In genomic region chr2:225008179-225008829, GRCh38 we compare ENCODE assay signal across 10 cellular contexts. TPM values are rescaled to one million over a fixed set of nuclear protein-coding genes. Genes with fewer than 3 reads are reported as not detected.
DNase-seq lines count a peak whose midpoint lies in the region; ATAC-seq and TF ChIP-seq lines count a peak whose summit lies in the region.
"Had no signal": no experiment of that assay in that cellular context is flagged by ENCODE, and none has a peak within 500 bp of the region (broad histone marks: within the 10 kb centered on the region; RNA-seq: fewer than 3 reads in every experiment).

No MANE protein-coding gene starts in this region.

- no peak overlapping the region for H3T11ph ChIP-seq in H9 (ENCODE audit: low read length)

- no peaks in the 10 kb centered on the region for H3K23me2 ChIP-seq in H9 (ENCODE audit: insufficient read length, low read depth, low read length, poor library complexity, severe bottlenecking)

- no peak overlapping the region for H3K4me3 Mint-ChIP-seq in H9
- H3K4me3 Mint-ChIP-seq: brain had no signal

- no peaks in the 10 kb centered on the region for H3K9me3 ChIP-seq in H9 (ENCODE audit: control insufficient read depth, low read depth, low read length)

- no peak overlapping the region for H3K56ac ChIP-seq in H9 (ENCODE audit: insufficient read length, low read depth, low read length)

- no peaks in the 10 kb centered on the region for H3K79me1 ChIP-seq in H9 (ENCODE audit: insufficient read depth, low read depth, low read length, poor library complexity, severe bottlenecking)

- WGBS in H9 (ENCODE audit: extremely low coverage, insufficient read length, low lambda C conversion rate) = no CpG with 5 or more reads among the region's 2 CpGs

- no peak overlapping the region for H3K4ac ChIP-seq in H9 (ENCODE audit: low read depth, low read length)

- no peak overlapping the region for H4K5ac ChIP-seq in H9 (ENCODE audit: insufficient read length, low read depth, low read length)

- H3K36me3 Mint-ChIP-seq in H9 (ENCODE audit: insufficient read depth in 1 of 3, low read depth in 3 of 3) = no peaks in the 10 kb centered on the region
- H3K36me3 Mint-ChIP-seq: brain had no signal

- H3K4me1 Mint-ChIP-seq in H9 = peaks cover 10 to 17% of the 10 kb centered on the region in 2 experiments

- H2BK5ac ChIP-seq in H9 (ENCODE audit: insufficient read length, low read length) = no peak overlapping the region

- H3K23ac ChIP-seq in H9 (ENCODE audit: insufficient read length, low read depth, low read length) = no peak overlapping the region

- no peak overlapping the region for H4K91ac ChIP-seq in H9 (ENCODE audit: insufficient read length, low read depth, low read length)

- no peaks in the 10 kb centered on the region for H3K4me1 ChIP-seq in H9 (ENCODE audit: insufficient read depth, low read length)

- ATAC-seq in GM18511 (IDR thresholded peaks at IDR 0.05; ENCODE audit: unreplicated experiment) = peak; percentile 74
- peak; percentile 79 for ATAC-seq in GM21723 (IDR thresholded peaks at IDR 0.05; ENCODE audit: unreplicated experiment)
- peak; percentile 61 for ATAC-seq in HG03520 (IDR thresholded peaks at IDR 0.05; ENCODE audit: unreplicated experiment)

- no peaks in the 10 kb centered on the region for H3K27me3 Mint-ChIP-seq in H9 (ENCODE audit: low read depth)
- H3K27me3 Mint-ChIP-seq: brain had no signal

- no peak overlapping the region for H3K27ac Mint-ChIP-seq in H9
- H3K27ac Mint-ChIP-seq: brain had no signal

- TF ChIP-seq CTCF in H9 (conservative IDR thresholded peaks at IDR 0.05) = no peak

- no peaks in the 10 kb centered on the region for H3K27me3 ChIP-seq in H9 (ENCODE audit: insufficient read depth, low read length)

- no peaks in the 10 kb centered on the region for H3K9me3 Mint-ChIP-seq in H9

- H2BK15ac ChIP-seq in H9 (ENCODE audit: low read depth, low read length) = no peak overlapping the region

- no peak overlapping the region for H3K9ac ChIP-seq in H9 (ENCODE audit: extremely low read depth, insufficient read length, low read length)

- H3K18ac ChIP-seq in H9 (ENCODE audit: insufficient read length, low read depth, low read length) = no peak overlapping the region

- no peak overlapping the region for H2AK5ac ChIP-seq in H9 (ENCODE audit: insufficient read length, low read length)

- peak; percentile 11 for DNase-seq in germinal center (ENCODE audit: low spot score)
- no peak for DNase-seq in NCI-H2227 (lab: John Stamatoyannopoulos, UW; ENCODE audit: unreplicated experiment)
- DNase-seq in DMS 273 treated with DMSO at 0.1 percent for 48 hours (lab: John Stamatoyannopoulos, UW) = no peak
- no peak for DNase-seq in iPS-NIHi7 (ENCODE audit: extremely low spot score)
- no peak for DNase-seq in H9
- DNase-seq: NCI-H524 treated with DMSO at 0.1 percent for 48 hours had no signal

- H3K14ac ChIP-seq in H9 (ENCODE audit: insufficient read depth, low read length) = no peak overlapping the region

- no peaks in the 10 kb centered on the region for H4K20me1 ChIP-seq in H9 (ENCODE audit: control insufficient read depth, insufficient read depth, insufficient read length)

- no peak overlapping the region for H2BK12ac ChIP-seq in H9 (ENCODE audit: insufficient read length, low read depth, low read length)

- no peak overlapping the region for H3K27ac ChIP-seq in H9 (ENCODE audit: insufficient read length, low read depth, low read length)

- no peak overlapping the region for H2AFZ ChIP-seq in H9 (ENCODE audit: low read length)

- no peak overlapping the region for H3K4me2 ChIP-seq in H9 (ENCODE audit: insufficient read depth, insufficient read length, low read length)

- no peak overlapping the region for H2BK120ac ChIP-seq in H9 (ENCODE audit: low read depth, low read length, poor library complexity, severe bottlenecking)

- H2BK20ac ChIP-seq in H9 (ENCODE audit: low read depth, low read length, poor library complexity, severe bottlenecking) = no peak overlapping the region

- H3K79me2 ChIP-seq in H9 (ENCODE audit: insufficient read depth, low read length) = no peaks in the 10 kb centered on the region

- H4K8ac ChIP-seq in H9 (replicated peaks; ENCODE audit: insufficient read length, low read depth, low read length) = no peak overlapping the region

RNA-seq across cellular contexts. Expression of gene DOCK10, which starts 34.0 kb away (rescaled TPM):
- 0.61 and 0.79 TPM in 2 replicates for total RNA-seq in H9 (2021)
